1 cellular context compared by ENCODE assay signal in the genomic region with DNA sequence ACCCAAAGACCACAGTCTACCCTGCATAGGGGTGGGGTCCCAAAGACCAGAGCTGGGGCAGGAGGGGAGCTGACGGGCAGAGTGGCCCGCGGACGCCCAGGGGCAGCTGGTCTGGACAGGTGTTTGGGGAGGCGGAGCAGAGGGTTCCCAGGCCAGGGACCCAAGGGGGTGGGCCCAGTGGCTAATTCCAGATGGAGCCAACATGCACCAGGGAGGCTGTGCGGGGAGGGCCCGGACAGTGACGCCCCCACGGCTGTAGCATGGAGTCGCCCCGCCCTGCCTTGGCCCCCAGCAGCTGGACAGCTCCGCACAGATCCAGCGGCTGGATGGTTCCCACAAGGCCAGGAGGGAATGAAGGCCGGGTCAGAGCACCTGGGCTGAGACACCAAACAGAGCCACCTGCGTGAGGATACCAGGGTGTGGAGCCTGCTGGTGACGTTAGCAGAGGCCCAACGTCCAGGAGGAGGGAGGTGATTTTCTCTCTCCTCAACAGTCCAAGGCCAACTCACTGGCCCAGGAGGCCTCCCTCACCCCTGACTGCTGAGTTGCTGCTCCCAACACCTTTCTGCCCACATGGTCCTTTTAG.
TF ChIP-seq lines count a peak whose summit lies in the region.

No MANE protein-coding gene starts in this region.

TF ChIP-seq in HCT116, 20 proteins besides CTCF, POLR2A, EP300 and RAD21 (continued from another document):
- TF ChIP-seq, protein P1, sequence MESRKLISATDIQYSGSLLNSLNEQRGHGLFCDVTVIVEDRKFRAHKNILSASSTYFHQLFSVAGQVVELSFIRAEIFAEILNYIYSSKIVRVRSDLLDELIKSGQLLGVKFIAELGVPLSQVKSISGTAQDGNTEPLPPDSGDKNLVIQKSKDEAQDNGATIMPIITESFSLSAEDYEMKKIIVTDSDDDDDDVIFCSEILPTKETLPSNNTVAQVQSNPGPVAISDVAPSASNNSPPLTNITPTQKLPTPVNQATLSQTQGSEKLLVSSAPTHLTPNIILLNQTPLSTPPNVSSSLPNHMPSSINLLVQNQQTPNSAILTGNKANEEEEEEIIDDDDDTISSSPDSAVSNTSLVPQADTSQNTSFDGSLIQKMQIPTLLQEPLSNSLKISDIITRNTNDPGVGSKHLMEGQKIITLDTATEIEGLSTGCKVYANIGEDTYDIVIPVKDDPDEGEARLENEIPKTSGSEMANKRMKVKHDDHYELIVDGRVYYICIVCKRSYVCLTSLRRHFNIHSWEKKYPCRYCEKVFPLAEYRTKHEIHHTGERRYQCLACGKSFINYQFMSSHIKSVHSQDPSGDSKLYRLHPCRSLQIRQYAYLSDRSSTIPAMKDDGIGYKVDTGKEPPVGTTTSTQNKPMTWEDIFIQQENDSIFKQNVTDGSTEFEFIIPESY (IDR thresholded peaks at IDR 0.05; ENCODE audit: extremely low read depth, insufficient replicate concordance, low read length): no peak
- TF ChIP-seq FOSL1 (IDR thresholded peaks at IDR 0.05; ENCODE audit: low read depth): no peak
- TF ChIP-seq MAX (IDR thresholded peaks at IDR 0.05): no peak
- no peak for TF ChIP-seq TCF7L2 (IDR thresholded peaks at IDR 0.05; ENCODE audit: borderline replicate concordance, extremely low read depth, insufficient read depth, insufficient read length)
- no peak for TF ChIP-seq ATF3 (IDR thresholded peaks at IDR 0.05)
- TF ChIP-seq ZFX (IDR thresholded peaks at IDR 0.05): no peak
- no peak for TF ChIP-seq SRF (IDR thresholded peaks at IDR 0.05; ENCODE audit: low read depth)
TF ChIP-seq in HCT116: peak in this region for 0.
